24 cellular contexts compared by ENCODE assay signal in the genomic region with DNA sequence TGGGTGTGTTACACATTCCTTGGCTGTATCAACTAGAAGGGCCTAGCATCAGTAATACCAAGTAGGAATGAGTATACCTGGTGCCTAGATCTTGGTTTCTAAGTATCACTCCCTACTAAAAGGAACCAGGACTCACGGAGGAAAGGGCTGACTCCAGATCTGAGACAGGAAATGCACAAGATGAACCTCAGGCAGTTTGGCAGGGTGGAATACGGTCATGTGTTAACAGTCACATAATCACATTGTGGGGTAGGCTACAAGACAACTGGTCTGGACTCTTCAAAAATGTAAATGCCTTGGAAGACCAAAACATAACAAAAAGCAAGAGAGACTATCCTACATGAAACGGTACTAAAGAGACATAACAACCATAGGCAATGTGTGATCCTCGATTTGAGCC.
"Had no signal": no experiment of that assay in that cellular context is flagged by ENCODE, and none has a peak within 500 bp of the region (broad histone marks: within the 10 kb centered on the region; RNA-seq: fewer than 3 reads in every experiment).

No MANE protein-coding gene starts in this region.

- H3K9me3 Mint-ChIP-seq: mesothelial cell of epicardium; naive B cell; natural killer cell; stimulated activated memory B cell treated with anti-CD40 and anti-IgM and Interleukin-4, amounts not matched to agents 10 μg/mL and 1 μg/mL and 100 μg/mL, for 72 hours; stimulated activated naive CD8-positive, alpha-beta T cell treated with anti-CD3 and anti-CD28 coated beads, Interleukin-15, amount 100 ng/mL, for 72 hours; type B pancreatic cell had no signal

- H3K4me3 Mint-ChIP-seq: mesothelial cell of epicardium; natural killer cell; stimulated activated memory B cell treated with anti-CD40 and anti-IgM and Interleukin-4, amounts not matched to agents 10 μg/mL and 1 μg/mL and 100 μg/mL, for 72 hours; stimulated activated naive CD8-positive, alpha-beta T cell treated with anti-CD3 and anti-CD28 coated beads, Interleukin-15, amount 100 ng/mL, for 72 hours; type B pancreatic cell had no signal

- DNase-seq: kidney; left colon; left ventricle myocardium inferior; mesendoderm; naive B cell; natural killer cell; ovary; right lobe of liver; stimulated activated CD4-positive, alpha-beta T cell treated with anti-CD3 and anti-CD28 coated beads, Interleukin-1b, Interleukin-23, amount 100 ng/mL, for 48 hours; stimulated activated CD4-positive, alpha-beta T cell treated with anti-CD3 and anti-CD28 coated beads, Interleukin-2, amount 100 ng/mL, for 48 hours; stimulated activated CD4-positive, alpha-beta T cell treated with anti-CD3 and anti-CD28 coated beads, Interleukin-4, amount 100 ng/mL, for 4 hours; stimulated activated CD8-positive, alpha-beta memory T cell treated with anti-CD3 and anti-CD28 coated beads, Interleukin-4, amount 100 ng/mL, for 48 hours; stimulated activated naive CD4-positive, alpha-beta T cell treated with Interleukin-2 at 50 U/mL for 16 hours; stimulated activated naive CD8-positive, alpha-beta T cell treated with anti-CD3 and anti-CD28 coated beads, Interleukin-15, amount 100 ng/mL, for 72 hours; substantia nigra; uterus had no signal

- H3K4me1 Mint-ChIP-seq: mesothelial cell of epicardium; stimulated activated memory B cell treated with anti-CD40 and anti-IgM and Interleukin-4, amounts not matched to agents 10 μg/mL and 1 μg/mL and 100 μg/mL, for 72 hours; stimulated activated naive CD8-positive, alpha-beta T cell treated with anti-CD3 and anti-CD28 coated beads, Interleukin-15, amount 100 ng/mL, for 72 hours had no signal

- H3K27me3 Mint-ChIP-seq: naive B cell; progenitor cell of endocrine pancreas; stimulated activated memory B cell treated with anti-CD40 and anti-IgM and Interleukin-4, amounts not matched to agents 10 μg/mL and 1 μg/mL and 100 μg/mL, for 72 hours; stimulated activated naive CD8-positive, alpha-beta T cell treated with anti-CD3 and anti-CD28 coated beads, Interleukin-15, amount 100 ng/mL, for 72 hours; type B pancreatic cell had no signal

- H3K4me3 ChIP-seq: left ventricle myocardium inferior, lung, ovary, right atrium auricular region, right lobe of liver, smooth muscle cell, tibial nerve, uterus had no signal

- H3K27ac Mint-ChIP-seq: mesothelial cell of epicardium; naive B cell; natural killer cell; progenitor cell of endocrine pancreas; stimulated activated memory B cell treated with anti-CD40 and anti-IgM and Interleukin-4, amounts not matched to agents 10 μg/mL and 1 μg/mL and 100 μg/mL, for 72 hours; stimulated activated naive CD8-positive, alpha-beta T cell treated with anti-CD3 and anti-CD28 coated beads, Interleukin-15, amount 100 ng/mL, for 72 hours had no signal

- H3K36me3 Mint-ChIP-seq: mesothelial cell of epicardium, natural killer cell, type B pancreatic cell had no signal

- ATAC-seq: left colon; natural killer cell; right lobe of liver; stimulated activated memory B cell treated with anti-CD40 and anti-IgM and Interleukin-4, amounts not matched to agents 10 μg/mL and 1 μg/mL and 100 μg/mL, for 72 hours; stimulated activated naive CD8-positive, alpha-beta T cell treated with anti-CD3 and anti-CD28 coated beads, Interleukin-15, amount 100 ng/mL, for 72 hours had no signal
